ENCODE assay signal across 9 cellular contexts in genomic region chrX:156030474-156030873, GRCh38. TPM values are rescaled to one million over a fixed set of nuclear protein-coding genes. Genes with fewer than 3 reads are reported as not detected.
DNase-seq lines count a peak whose midpoint lies in the region; ATAC-seq and TF ChIP-seq lines count a peak whose summit lies in the region.
"Not testable (repeated sequence)": the region's sequence is repeated elsewhere in the genome, so short reads cannot be mapped to it uniquely, and the experiment has no call there.
"Had no signal": no experiment of that assay in that cellular context is flagged by ENCODE, and none has a peak within 500 bp of the region (broad histone marks: within the 10 kb centered on the region; RNA-seq: fewer than 3 reads in every experiment).

No MANE protein-coding gene starts in this region.

- not testable (repeated sequence) for H3K4me3 ChIP-seq in CD4-positive, alpha-beta memory T cell (ENCODE audit: low read length in 2 of 2); liver (ENCODE audit: low read depth in 1 of 3, low read length in 3 of 3)

- not testable (repeated sequence) for TF ChIP-seq RAD21 in liver (IDR thresholded peaks at IDR 0.05)

- not testable (repeated sequence) for H3K9ac ChIP-seq in liver (ENCODE audit: low read depth in 1 of 2, low read length in 2 of 2)

- not testable (repeated sequence) for H3K27me3 Mint-ChIP-seq in CD4-positive, alpha-beta memory T cell; activated B cell treated with CpG ODN at 0.5 μM for 24 hours; activated naive CD8-positive, alpha-beta T cell treated with anti-CD3 and anti-CD28 coated beads for 36 hours; effector memory CD8-positive, alpha-beta T cell; neural crest cell (ENCODE audit: low read depth)

- not testable (repeated sequence) for TF ChIP-seq CTCF in activated B cell treated with CpG ODN at 0.5 μM for 24 hours (IDR thresholded peaks at IDR 0.05); liver (IDR thresholded peaks at IDR 0.05; ENCODE audit: low read depth, low read length, missing input control); neural crest cell (conservative IDR thresholded peaks at IDR 0.05)

- POLR2A ChIA-PET in CD4-positive, alpha-beta memory T cell (lab: Charles Lee; ENCODE audit: partially characterized antibody); activated B cell treated with CpG ODN at 0.5 μM for 24 hours (lab: Charles Lee): not testable (repeated sequence)

- intact Hi-C loops in CD4-positive, alpha-beta memory T cell (cut with micrococcal nuclease); activated B cell treated with CpG ODN at 0.5 μM for 24 hours (cut with micrococcal nuclease): not testable (repeated sequence)

- H3K4me1 Mint-ChIP-seq in CD4-positive, alpha-beta memory T cell; activated B cell treated with CpG ODN at 0.5 μM for 24 hours; activated naive CD8-positive, alpha-beta T cell treated with anti-CD3 and anti-CD28 coated beads for 36 hours; effector memory CD8-positive, alpha-beta T cell (ENCODE audit: low read depth in 2 of 2); neural crest cell: not testable (repeated sequence)

- not testable (repeated sequence) for H3K36me3 Mint-ChIP-seq in CD4-positive, alpha-beta memory T cell; activated B cell treated with CpG ODN at 0.5 μM for 24 hours (ENCODE audit: low read depth); activated naive CD8-positive, alpha-beta T cell treated with anti-CD3 and anti-CD28 coated beads for 36 hours; effector memory CD8-positive, alpha-beta T cell (ENCODE audit: insufficient read depth); neural crest cell (ENCODE audit: low read depth)

- not testable (repeated sequence) for H3K4me3 Mint-ChIP-seq in CD4-positive, alpha-beta memory T cell; activated B cell treated with CpG ODN at 0.5 μM for 24 hours; activated naive CD8-positive, alpha-beta T cell treated with anti-CD3 and anti-CD28 coated beads for 36 hours; effector memory CD8-positive, alpha-beta T cell; neural crest cell

- ATAC-seq in HG03039 (IDR thresholded peaks at IDR 0.05; ENCODE audit: unreplicated experiment), result peak; percentile 41
- not testable (repeated sequence) for ATAC-seq in activated B cell treated with CpG ODN at 0.5 μM for 24 hours (ENCODE audit: low read depth); effector memory CD8-positive, alpha-beta T cell (replicated peaks)

- H3K9me3 ChIP-seq in CD4-positive, alpha-beta memory T cell (ENCODE audit: control insufficient read depth in 1 of 2, low read length in 2 of 2); liver (ENCODE audit: control insufficient read depth in 4 of 4, low read length in 3 of 4): not testable (repeated sequence)

- H3K27ac Mint-ChIP-seq in CD4-positive, alpha-beta memory T cell; activated B cell treated with CpG ODN at 0.5 μM for 24 hours; activated naive CD8-positive, alpha-beta T cell treated with anti-CD3 and anti-CD28 coated beads for 36 hours; effector memory CD8-positive, alpha-beta T cell; neural crest cell (ENCODE audit: unreplicated experiment): not testable (repeated sequence)

- not testable (repeated sequence) for H3K9me3 Mint-ChIP-seq in CD4-positive, alpha-beta memory T cell; activated B cell treated with CpG ODN at 0.5 μM for 24 hours; activated naive CD8-positive, alpha-beta T cell treated with anti-CD3 and anti-CD28 coated beads for 36 hours; effector memory CD8-positive, alpha-beta T cell; neural crest cell

- DNase-seq in CD4-positive, alpha-beta memory T cell, result peak; percentile 16 to 55 (median 35)
- DNase-seq in activated B cell treated with CpG ODN at 0.5 μM for 24 hours (peak; percentile 34), neural crest cell (ENCODE audit: low read depth, low spot score) (peak; percentile 40)
- peak; percentile 33 for DNase-seq in activated naive CD8-positive, alpha-beta T cell treated with anti-CD3 and anti-CD28 coated beads for 36 hours
- peak; percentile 36 to 57 (median 44) for DNase-seq in effector memory CD8-positive, alpha-beta T cell

- H3K27me3 ChIP-seq in CD4-positive, alpha-beta memory T cell (ENCODE audit: insufficient read depth, low read length); liver (ENCODE audit: control insufficient read depth in 4 of 4, insufficient read depth in 4 of 4, low read length in 3 of 4): not testable (repeated sequence)

- not testable (repeated sequence) for H3K4me1 ChIP-seq in CD4-positive, alpha-beta memory T cell (ENCODE audit: insufficient read depth, low read length); liver (ENCODE audit: control insufficient read depth in 4 of 4, insufficient read depth in 4 of 4, low read length in 3 of 4)

- not testable (repeated sequence) for H3K27ac ChIP-seq in CD4-positive, alpha-beta memory T cell (ENCODE audit: low read depth, low read length); liver (ENCODE audit: low read depth in 1 of 2, low read length in 2 of 2)

- not testable (repeated sequence) for H3K36me3 ChIP-seq in CD4-positive, alpha-beta memory T cell (ENCODE audit: insufficient read depth, low read length); liver (ENCODE audit: control insufficient read depth in 4 of 4, insufficient read depth in 3 of 4, low read depth in 1 of 4, low read length in 3 of 4)

- CTCF ChIA-PET in CD4-positive, alpha-beta memory T cell (lab: Charles Lee; ENCODE audit: partially characterized antibody); activated B cell treated with CpG ODN at 0.5 μM for 24 hours (lab: Charles Lee): not testable (repeated sequence)

TF ChIP-seq in liver, 16 proteins besides CTCF, POLR2A, EP300 and RAD21:
- TF ChIP-seq ZBTB33 (IDR thresholded peaks at IDR 0.05) (peak; percentile 72), NR2F2 (IDR thresholded peaks at IDR 0.05) (peak; percentile 41)

RNA-seq across cellular contexts. Expression of gene IL9R, which starts 33.0 kb away (rescaled TPM):
- total RNA-seq in CD4-positive, alpha-beta memory T cell, result 10 to 100 TPM; 17.0 to 22.9 TPM
- polyA plus RNA-seq in CD4-positive, alpha-beta memory T cell, result 1 to 10 TPM; 1.4 to 2.0 TPM
- total RNA-seq in activated B cell treated with CpG ODN at 0.5 μM for 24 hours, result 2.3 and 3.6 TPM in 2 replicates
- 1 to 10 TPM; 1.4 to 1.5 TPM for total RNA-seq in activated naive CD8-positive, alpha-beta T cell treated with anti-CD3 and anti-CD28 coated beads for 36 hours
- under 1 TPM; 0.05 to 0.08 TPM for total RNA-seq in liver
- under 1 TPM in 1 of 2 donors, not detected in 1; 0.07 TPM for polyA plus RNA-seq in liver
- not detected in 2 replicates for total RNA-seq in neural crest cell
- total RNA-seq: M059J, SK-MEL-5 had no signal
